16 cellular contexts compared by ENCODE assay signal in the genomic region with DNA sequence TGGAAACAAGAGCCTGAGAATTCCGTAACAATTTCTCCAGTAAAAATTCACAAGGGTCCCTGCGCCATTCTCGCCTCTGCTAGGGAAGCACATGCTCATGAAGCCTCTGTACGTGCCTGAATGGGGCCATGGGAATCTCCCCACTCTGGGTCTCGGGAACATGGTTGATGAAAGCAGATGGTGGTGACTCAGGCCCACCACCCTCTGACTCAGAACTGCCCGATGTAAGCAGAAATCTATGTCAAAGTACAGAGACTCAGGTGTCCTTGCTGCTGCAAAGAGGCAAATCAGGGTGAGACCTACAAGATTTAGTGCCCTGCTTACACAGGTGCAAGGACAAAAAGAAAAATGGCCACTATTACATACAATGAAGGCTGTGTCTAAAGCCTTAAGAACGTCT.
A peak's percentile ranks its signal among the peaks of the same experiment; 100 is the strongest.
DNase-seq lines count a peak whose midpoint lies in the region; ATAC-seq, FAIRE-seq and TF ChIP-seq lines count a peak whose summit lies in the region.
"Had no signal": no experiment of that assay in that cellular context is flagged by ENCODE, and none has a peak within 500 bp of the region (broad histone marks: within the 10 kb centered on the region; RNA-seq: fewer than 3 reads in every experiment).

No MANE protein-coding gene starts in this region.

- TF ChIP-seq POLR2A in IMR-90 (IDR thresholded peaks at IDR 0.05; ENCODE audit: low read depth, low read length), result no peak

- 0 out of 2 replicates have a peak, but pooled peaks cover 5% of the 10 kb centered on the region for H4K20me1 ChIP-seq in IMR-90 (ENCODE audit: insufficient read depth, low read length)

- no peak for TF ChIP-seq CTCF in IMR-90 (conservative IDR thresholded peaks at IDR 0.05; ENCODE audit: low read depth, low read length)
- TF ChIP-seq CTCF in bronchial epithelial cell (IDR thresholded peaks at IDR 0.05; ENCODE audit: insufficient read depth, low read length, severe bottlenecking), result no peak
- no peak for TF ChIP-seq CTCF in left ventricle myocardium inferior (IDR thresholded peaks at IDR 0.05; ENCODE audit: borderline replicate concordance)

- no peak overlapping the region for H3K14ac ChIP-seq in IMR-90 (replicated peaks; ENCODE audit: low read depth, low read length)

- no peak overlapping the region for H4K8ac ChIP-seq in IMR-90 (ENCODE audit: low read depth in 2 of 2, low read length in 2 of 2)

- H3K27ac ChIP-seq in IMR-90 (ENCODE audit: insufficient read depth, low read length) (no peak overlapping the region), left ventricle myocardium inferior (replicated peaks) (no peak overlapping the region)
- H3K27ac ChIP-seq: right atrium auricular region had no signal

- H2BK120ac ChIP-seq in IMR-90 (ENCODE audit: low read depth, low read length), result no peak overlapping the region

- H3K9me1 ChIP-seq in IMR-90 (ENCODE audit: insufficient read depth, low read length), result peaks cover 13% of the 10 kb centered on the region

- H2BK5ac ChIP-seq in IMR-90 (ENCODE audit: low read depth, low read length, poor library complexity, severe bottlenecking), result no peak overlapping the region

- H4K91ac ChIP-seq in IMR-90 (ENCODE audit: insufficient read depth, low read depth, low read length), result no peak overlapping the region

- FAIRE-seq in bronchial epithelial cell (lab: Jason Lieb, UNC), result no peak
- FAIRE-seq: GM12892 had no signal

- dilution Hi-C loops in IMR-90 (cut with HindIII; ENCODE audit: low sequenced_read_pairs, unreplicated experiment), result no loop called here

- H3K4me3 ChIP-seq in IMR-90 (ENCODE audit: insufficient read depth, low read depth, low read length) (no peak overlapping the region), bronchial epithelial cell (ENCODE audit: low read depth, low read length) (no peak overlapping the region), left ventricle myocardium inferior (no peak overlapping the region)
- H3K4me3 ChIP-seq: right atrium auricular region had no signal

- TF ChIP-seq RAD21 in IMR-90 (IDR thresholded peaks at IDR 0.05; ENCODE audit: low read length), result no peak

- H3K9ac ChIP-seq in IMR-90 (ENCODE audit: low read depth, low read length), result no peak overlapping the region

- no peak overlapping the region for H2AK5ac ChIP-seq in IMR-90 (ENCODE audit: low read depth, low read length)

- ATAC-seq in IMR-90 (ENCODE audit: low read depth), result peak; percentile 75
- no peak for ATAC-seq in GM21390 (IDR thresholded peaks at IDR 0.05; ENCODE audit: unreplicated experiment)
- ATAC-seq: left ventricle myocardium superior, natural killer cell had no signal

- no peak overlapping the region for H2AK9ac ChIP-seq in IMR-90 (replicated peaks; ENCODE audit: low read depth, low read length, poor library complexity)

- 0 out of 2 replicates have a peak overlapping the region, but pooled peaks have one; percentile 11 for H3K23ac ChIP-seq in IMR-90 (ENCODE audit: low read depth, low read length)

- peaks cover 0 to 12% of the 10 kb centered on the region in 2 experiments; a peak in 2 of 4 replicates for H3K79me1 ChIP-seq in IMR-90 (ENCODE audit: low read depth in 1 of 2, low read length in 2 of 2)

- no peak overlapping the region for H2BK20ac ChIP-seq in IMR-90 (ENCODE audit: low read depth, low read length)

- POLR2A ChIA-PET in IMR-90 (lab: Charles Lee; ENCODE audit: unreplicated experiment), result no interaction called here

- no peak overlapping the region for H3K18ac ChIP-seq in IMR-90 (ENCODE audit: low read depth, low read length)

- no peak overlapping the region for H3K4ac ChIP-seq in IMR-90 (ENCODE audit: low read depth, low read length)

- in situ Hi-C loops in IMR-90 (cut with MboI; ENCODE audit: low sequenced_read_pairs), result no loop called here

- CTCF ChIA-PET in IMR-90 (lab: Yijun Ruan, JAX), result interaction anchor here (0.6 kb wide), 1 partner anchor 41 kb away, joined by 3 read pairs; no protein-coding TSS in a partner anchor

- BruUV-seq in IMR-90 (replicated peaks; lab: Mats Ljungman, UMichigan), result no TSS peak

- intact Hi-C loops in IMR-90 (cut with micrococcal nuclease), result no loop called here
- intact Hi-C loops in left ventricle myocardium inferior (cut with micrococcal nuclease), result no loop called here

- WGBS in IMR-90 (ENCODE audit: extremely low coverage in 2 of 2, insufficient read length in 1 of 2), 2 experiments, result no CpG with 5 or more reads among the region's 7 CpGs

- peak overlapping the region; percentile 52 for H2AFZ ChIP-seq in IMR-90 (replicated peaks; ENCODE audit: low read length, poor library complexity)

- H2BK15ac ChIP-seq in IMR-90 (ENCODE audit: low read depth, low read length), result no peak overlapping the region

- H4K5ac ChIP-seq in IMR-90 (ENCODE audit: low read depth, low read length), result no peak overlapping the region

- H3K36me3 ChIP-seq in IMR-90 (ENCODE audit: control insufficient read depth, insufficient read depth, low read length), result no peaks in the 10 kb centered on the region
- H3K36me3 ChIP-seq in bronchial epithelial cell (ENCODE audit: control insufficient read depth, insufficient read depth, low read length), result no peaks in the 10 kb centered on the region
- no peaks in the 10 kb centered on the region for H3K36me3 ChIP-seq in left ventricle myocardium inferior
- H3K36me3 ChIP-seq: right atrium auricular region had no signal

- no peak overlapping the region for H3K4me2 ChIP-seq in IMR-90 (ENCODE audit: low read depth, low read length)

- H3K4me1 ChIP-seq in IMR-90 (ENCODE audit: control insufficient read depth, insufficient read depth, low read length) (peaks cover 8% of the 10 kb centered on the region), left ventricle myocardium inferior (peaks cover 15% of the 10 kb centered on the region)
- H3K4me1 ChIP-seq: right atrium auricular region had no signal

- H3K9me3 ChIP-seq in IMR-90 (ENCODE audit: control insufficient read depth, insufficient read depth, low read length), result no peaks in the 10 kb centered on the region; the same call in 1 of the 2 replicates
- no peaks in the 10 kb centered on the region for H3K9me3 ChIP-seq in left ventricle myocardium inferior (replicated peaks)
- H3K9me3 ChIP-seq: right atrium auricular region had no signal

- H3K27me3 ChIP-seq in IMR-90 (ENCODE audit: control insufficient read depth, insufficient read depth, low read length), result no peaks in the 10 kb centered on the region
- H3K27me3 ChIP-seq in bronchial epithelial cell (ENCODE audit: control insufficient read depth, insufficient read depth, low read length), result no peaks in the 10 kb centered on the region
- no peaks in the 10 kb centered on the region for H3K27me3 ChIP-seq in left ventricle myocardium inferior (ENCODE audit: low read depth)
- H3K27me3 ChIP-seq: right atrium auricular region had no signal

- DNase-seq in ELR (ENCODE audit: low read depth) (peak; percentile 83), IMR-90 (peak; percentile 93), bronchial epithelial cell (ENCODE audit: low read depth) (peak; percentile 91), kidney tubule cell (ENCODE audit: low spot score) (peak; percentile 80), left ventricle myocardium inferior (no peak), NCI-H1092 treated with DMSO at 0.1 percent for 48 hours (lab: John Stamatoyannopoulos, UW) (no peak), NCI-H2081 treated with DMSO at 0.1 percent for 48 hours (lab: John Stamatoyannopoulos, UW) (no peak)
- DNase-seq: activated CD8-positive, alpha-beta memory T cell treated with anti-CD3 and anti-CD28 coated beads, Interleukin-2, amount 50 U/mL, for 4 hours; DND-41; Karpas-422; left ventricle myocardium superior; natural killer cell; NK-92 treated with Interleukin-12 subunit alpha and Interleukin-12 subunit beta, amount 100 ng/mL, for 24 hours had no signal

- no peak overlapping the region for H3K56ac ChIP-seq in IMR-90 (ENCODE audit: extremely low read depth, insufficient read depth, low read length)

TF ChIP-seq in IMR-90, 13 proteins besides CTCF, POLR2A, EP300 and RAD21:
- TF ChIP-seq, protein P1, sequence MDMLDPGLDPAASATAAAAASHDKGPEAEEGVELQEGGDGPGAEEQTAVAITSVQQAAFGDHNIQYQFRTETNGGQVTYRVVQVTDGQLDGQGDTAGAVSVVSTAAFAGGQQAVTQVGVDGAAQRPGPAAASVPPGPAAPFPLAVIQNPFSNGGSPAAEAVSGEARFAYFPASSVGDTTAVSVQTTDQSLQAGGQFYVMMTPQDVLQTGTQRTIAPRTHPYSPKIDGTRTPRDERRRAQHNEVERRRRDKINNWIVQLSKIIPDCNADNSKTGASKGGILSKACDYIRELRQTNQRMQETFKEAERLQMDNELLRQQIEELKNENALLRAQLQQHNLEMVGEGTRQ (IDR thresholded peaks at IDR 0.05; ENCODE audit: low read depth, low read length), result no peak
- TF ChIP-seq RCOR1 (IDR thresholded peaks at IDR 0.05; ENCODE audit: insufficient replicate concordance, low read length) (peak; percentile 43), SMC3 (IDR thresholded peaks at IDR 0.05; ENCODE audit: low read depth, low read length) (no peak), FOS (IDR thresholded peaks at IDR 0.05; ENCODE audit: low read depth, low read length) (peak; percentile 70; the same call in 1 of the 2 replicates), NFE2L2 (IDR thresholded peaks at IDR 0.05; ENCODE audit: low read depth, low read length) (no peak), MAFK (IDR thresholded peaks at IDR 0.05; ENCODE audit: low read depth, low read length) (0 out of 2 replicates have a peak, but pooled peaks have one; percentile 32), BHLHE40 (IDR thresholded peaks at IDR 0.05; ENCODE audit: low read depth, low read length) (0 out of 2 replicates have a peak, but pooled peaks have one; percentile 39)

Comparison
In these comparisons a context has a peak if more than half of its experiments do, and no peak if none do; other contexts are left out.
1. DNase-seq: peak in ELR (single experiment), IMR-90 (single experiment), bronchial epithelial cell (single experiment) and kidney tubule cell (single experiment); none in left ventricle myocardium inferior (single experiment), NCI-H1092 treated with DMSO at 0.1 percent for 48 hours (single experiment) and NCI-H2081 treated with DMSO at 0.1 percent for 48 hours (single experiment).